ENCODE assay signal across 8 cellular contexts in the genomic region with DNA sequence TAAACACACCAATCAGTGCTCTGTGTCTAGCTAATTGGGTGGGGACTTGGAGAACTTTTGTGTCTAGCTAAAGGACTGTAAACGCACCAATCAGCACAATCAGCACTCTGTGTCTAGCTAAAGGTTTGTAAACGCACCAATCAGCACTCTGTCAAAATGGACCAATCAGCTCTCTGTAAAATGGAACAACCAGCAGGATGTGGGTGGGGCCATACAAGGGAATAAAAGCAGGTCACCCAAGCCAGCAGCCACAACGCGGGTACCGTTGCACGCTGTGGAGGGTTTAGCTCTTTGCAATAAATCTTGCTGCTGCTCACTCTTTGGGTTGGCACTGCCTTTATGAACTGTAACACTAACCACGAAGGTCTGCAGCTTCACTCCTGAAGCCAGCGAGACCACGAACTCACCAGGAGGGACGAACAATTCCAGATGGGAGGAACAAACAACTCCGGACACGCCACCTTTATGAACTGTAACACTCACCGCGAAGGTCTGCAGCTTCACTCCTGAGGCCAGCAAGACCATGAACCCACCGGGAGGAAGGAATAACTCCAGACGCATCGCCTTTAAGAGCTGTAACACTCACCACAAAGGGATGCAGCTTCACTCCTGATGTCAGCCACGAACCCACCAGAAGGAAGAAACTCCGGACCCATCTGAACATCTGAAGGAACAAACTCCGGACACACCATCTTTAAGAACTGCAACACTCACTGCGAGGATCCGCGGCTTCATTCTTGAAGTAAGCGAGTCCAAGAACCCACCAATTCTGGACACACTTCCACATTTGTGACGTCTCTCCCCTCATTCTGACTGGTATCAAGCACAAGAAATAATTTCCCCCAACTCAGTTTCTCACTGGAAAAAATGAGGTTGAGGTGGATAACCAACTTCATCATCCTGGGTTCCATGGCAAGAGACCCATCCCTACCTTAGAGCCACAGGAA.
DNase-seq lines count a peak whose midpoint lies in the region; ATAC-seq, FAIRE-seq and TF ChIP-seq lines count a peak whose summit lies in the region.
"Not testable (repeated sequence)": the region's sequence is repeated elsewhere in the genome, so short reads cannot be mapped to it uniquely, and the experiment has no call there.

No MANE protein-coding gene starts in this region.

- ATAC-seq in HG02623 (IDR thresholded peaks at IDR 0.05; ENCODE audit: unreplicated experiment) = peak; percentile 14

- not testable (repeated sequence) for H3K36me3 ChIP-seq in suprapubic skin

- H3K9me3 ChIP-seq in suprapubic skin = not testable (repeated sequence)

- not testable (repeated sequence) for TF ChIP-seq EP300 in suprapubic skin (IDR thresholded peaks at IDR 0.05)

- FAIRE-seq in GM12891 (lab: Jason Lieb, UNC) = not testable (repeated sequence)

- not testable (repeated sequence) for TF ChIP-seq POLR2A in GM12891 (IDR thresholded peaks at IDR 0.05; ENCODE audit: low read depth, low read length); suprapubic skin (IDR thresholded peaks at IDR 0.05)

- DNase-seq in GM12891 (ENCODE audit: insufficient read length, low spot score); suprapubic skin (ENCODE audit: low spot score in 2 of 2): not testable (repeated sequence)
- DNase-seq in M059J (ENCODE audit: low read depth) (peak; percentile 22), activated gamma-delta T cell treated with Interleukin-2 at 50 U/mL for 16 hours (peak; percentile 68), glomerular visceral epithelial cell (ENCODE audit: extremely low spot score) (peak; percentile 17)
- peak; percentile 83 for DNase-seq in activated CD4-positive, alpha-beta T cell treated with anti-CD3 and anti-CD28 coated beads for 48 hours
- peak; percentile 15 to 32 for DNase-seq in stimulated activated CD4-positive, alpha-beta T cell treated with anti-CD3 and anti-CD28 coated beads, Interleukin-1b, Interleukin-23, amount 100 ng/mL, for 1 hour (ENCODE audit: low read depth in 2 of 2)

- H3K4me1 ChIP-seq in suprapubic skin = not testable (repeated sequence)

- TF ChIP-seq CTCF in suprapubic skin (IDR thresholded peaks at IDR 0.05) = not testable (repeated sequence)

- H3K27ac ChIP-seq in suprapubic skin = not testable (repeated sequence)

- peak overlapping the region; percentile 17 for H3K4me3 ChIP-seq in suprapubic skin

- WGBS in suprapubic skin = 74% methylated on average over 18 of the region's 25 CpGs

- H3K27me3 ChIP-seq in suprapubic skin = not testable (repeated sequence)

TF ChIP-seq in GM12891, 5 proteins besides CTCF, POLR2A, EP300 and RAD21:
- 0 out of 2 replicates have a peak, but pooled peaks have one; percentile 8 for TF ChIP-seq SPI1 (IDR thresholded peaks at IDR 0.05; ENCODE audit: low read depth, low read length)
